Comparison of ENCODE assay signal across 26 cellular contexts in genomic region chr6:7171733-7172132, GRCh38.
A peak's percentile ranks its signal among the peaks of the same experiment; 100 is the strongest.
DNase-seq lines count a peak whose midpoint lies in the region; ATAC-seq and TF ChIP-seq lines count a peak whose summit lies in the region.
"Had no signal": no experiment of that assay in that cellular context is flagged by ENCODE, and none has a peak within 500 bp of the region (broad histone marks: within the 10 kb centered on the region; RNA-seq: fewer than 3 reads in every experiment).

No MANE protein-coding gene starts in this region.

- intact Hi-C loops in body of pancreas (cut with DNase I) = no loop called here
- intact Hi-C loops in thyroid gland (cut with DNase I) = no loop called here

- H3K27me3 ChIP-seq in MM.1S (replicated peaks; ENCODE audit: insufficient read depth, low read length) (no peaks in the 10 kb centered on the region), body of pancreas (no peaks in the 10 kb centered on the region), thyroid gland (no peaks in the 10 kb centered on the region)
- H3K27me3 ChIP-seq: dorsolateral prefrontal cortex, MG63, neutrophil had no signal

- no peaks in the 10 kb centered on the region for H3K27me3 Mint-ChIP-seq in nephron (ENCODE audit: low read depth)
- H3K27me3 Mint-ChIP-seq in activated T-cell treated with anti-CD3 and anti-CD28 coated beads, Interleukin-2, amount 50 U/mL, for 72 hours (ENCODE audit: low read depth) = no peaks in the 10 kb centered on the region
- H3K27me3 Mint-ChIP-seq: activated naive CD8-positive, alpha-beta T cell treated with anti-CD3 and anti-CD28 coated beads for 36 hours; CD4-positive, alpha-beta T cell; central memory CD8-positive, alpha-beta T cell; T-cell had no signal

- H3K79me2 ChIP-seq in MM.1S (ENCODE audit: low read length) = peaks cover 76% of the 10 kb centered on the region

- no peak for TF ChIP-seq CTCF in MM.1S (IDR thresholded peaks at IDR 0.05; ENCODE audit: low read length)
- TF ChIP-seq CTCF in body of pancreas (IDR thresholded peaks at IDR 0.05) = no peak
- TF ChIP-seq CTCF in nephron (IDR thresholded peaks at IDR 0.05; ENCODE audit: unreplicated experiment in 3 of 3) = no peak
- TF ChIP-seq CTCF in thyroid gland (IDR thresholded peaks at IDR 0.05) = no peak

- no peaks in the 10 kb centered on the region for H3K9me2 ChIP-seq in MM.1S (replicated peaks; ENCODE audit: insufficient read depth, low read length)

- H3K4me3 Mint-ChIP-seq in nephron = no peak overlapping the region
- H3K4me3 Mint-ChIP-seq in activated T-cell treated with anti-CD3 and anti-CD28 coated beads, Interleukin-2, amount 50 U/mL, for 72 hours = no peak overlapping the region
- H3K4me3 Mint-ChIP-seq: activated naive CD8-positive, alpha-beta T cell treated with anti-CD3 and anti-CD28 coated beads for 36 hours; CD4-positive, alpha-beta T cell; central memory CD8-positive, alpha-beta T cell; stimulated activated effector memory CD8-positive, alpha-beta T cell treated with anti-CD3 and anti-CD28 coated beads, Interleukin-12 subunit alpha, Interleukin-12 subunit beta, amount 100 ng/mL, for 72 hours; T-cell had no signal

- H3K9me3 Mint-ChIP-seq in nephron = no peaks in the 10 kb centered on the region
- H3K9me3 Mint-ChIP-seq in activated T-cell treated with anti-CD3 and anti-CD28 coated beads, Interleukin-2, amount 50 U/mL, for 72 hours = no peaks in the 10 kb centered on the region
- H3K9me3 Mint-ChIP-seq: activated naive CD8-positive, alpha-beta T cell treated with anti-CD3 and anti-CD28 coated beads for 36 hours; activated T-helper 2 cell treated with anti-CD3 and anti-CD28 coated beads, Interferon-gamma antibody, Interleukin-2, Interleukin-4, amounts not matched to agents 10 μg/mL and 5 μg/mL and 100 μg/mL, durations not matched to agents 14 hours and 24 hours and 36 hours; CD4-positive, alpha-beta T cell; central memory CD8-positive, alpha-beta T cell; stimulated activated effector memory CD8-positive, alpha-beta T cell treated with anti-CD3 and anti-CD28 coated beads, Interleukin-12 subunit alpha, Interleukin-12 subunit beta, amount 100 ng/mL, for 72 hours; T-cell had no signal

- H3K4me1 Mint-ChIP-seq in nephron = peaks cover 67% of the 10 kb centered on the region
- H3K4me1 Mint-ChIP-seq in activated T-cell treated with anti-CD3 and anti-CD28 coated beads, Interleukin-2, amount 50 U/mL, for 72 hours (ENCODE audit: low read depth) = peaks cover 20% of the 10 kb centered on the region

- H4K20me1 ChIP-seq in MM.1S (ENCODE audit: insufficient read depth, low read length) = no peaks in the 10 kb centered on the region

- H3K4me3 ChIP-seq in MM.1S (ENCODE audit: low read length) (no peak overlapping the region), body of pancreas (no peak overlapping the region), thyroid gland (replicated peaks in 1 of 3) (no peak overlapping the region)
- H3K4me3 ChIP-seq: dorsolateral prefrontal cortex, MG63, smooth muscle cell had no signal

- DNase-seq in MM.1S = no peak
- DNase-seq in body of pancreas = no peak
- no peak for DNase-seq in thyroid gland
- DNase-seq in effector CD8-positive, alpha-beta T cell (lab: John Stamatoyannopoulos, UW) = no peak
- DNase-seq in activated CD4-positive, CD25-positive, alpha-beta regulatory T cell treated with anti-CD3 and anti-CD28 coated beads, Interleukin-2, amount 50 U/mL, for 72 hours = no peak
- no peak for DNase-seq in activated T-cell treated with anti-CD3 and anti-CD28 coated beads, Interleukin-2, amount 50 U/mL, for 72 hours
- DNase-seq: activated naive CD8-positive, alpha-beta T cell treated with anti-CD3 and anti-CD28 coated beads for 36 hours; CD4-positive, alpha-beta T cell; DMS 273 treated with DMSO at 0.1 percent for 48 hours; dorsolateral prefrontal cortex; HCEC 1CT; head of caudate nucleus; kidney glomerular epithelial cell; MG63; NCI-H1417 treated with DMSO at 0.1 percent for 48 hours; NCI-H2081 treated with DMSO at 0.1 percent for 48 hours; NCI-H345; SIG-M5; stimulated activated CD4-positive, alpha-beta T cell treated with anti-CD3 and anti-CD28 coated beads, Interleukin-2, amount 100 ng/mL, for 24 hours; T-cell had no signal

- no peak overlapping the region for H2AFZ ChIP-seq in MM.1S (ENCODE audit: low read length)

- peaks cover 4% of the 10 kb centered on the region for H3K36me3 Mint-ChIP-seq in nephron (ENCODE audit: low read depth)
- peaks cover 0 to 4% of the 10 kb centered on the region in 2 donors for H3K36me3 Mint-ChIP-seq in activated T-cell treated with anti-CD3 and anti-CD28 coated beads, Interleukin-2, amount 50 U/mL, for 72 hours (ENCODE audit: insufficient read depth in 2 of 2)
- H3K36me3 Mint-ChIP-seq: T-cell had no signal

- H3K36me3 ChIP-seq in MM.1S (replicated peaks; ENCODE audit: insufficient read depth, low read length) (no peaks in the 10 kb centered on the region), body of pancreas (replicated peaks in 1 of 2; ENCODE audit: insufficient read depth in 1 of 2, low read depth in 2 of 2) (no peaks in the 10 kb centered on the region), thyroid gland (no peaks in the 10 kb centered on the region)
- H3K36me3 ChIP-seq: neutrophil had no signal

- H3K4me1 ChIP-seq in MM.1S (ENCODE audit: low read length) = peaks cover 14% of the 10 kb centered on the region
- H3K4me1 ChIP-seq in body of pancreas = peaks cover 66% of the 10 kb centered on the region
- H3K4me1 ChIP-seq in thyroid gland = peaks cover 76 to 92% of the 10 kb centered on the region in 2 donors

- WGBS in body of pancreas, 2 donors = 92 to 93% methylated on average over 5 of the region's 5 CpGs
- 88 to 90% methylated on average over 5 of the region's 5 CpGs for WGBS in thyroid gland, 2 donors

- H3F3A ChIP-seq in MM.1S (ENCODE audit: insufficient read depth, low read length) = no peaks in the 10 kb centered on the region

- TF ChIP-seq POLR2A in body of pancreas (IDR thresholded peaks at IDR 0.05) (no peak), thyroid gland (IDR thresholded peaks at IDR 0.05) (no peak)

- H3K27ac Mint-ChIP-seq in nephron = peak overlapping the region in 2 of 3 experiments; percentile 23 to 48
- H3K27ac Mint-ChIP-seq in activated T-cell treated with anti-CD3 and anti-CD28 coated beads, Interleukin-2, amount 50 U/mL, for 72 hours = no peak overlapping the region
- H3K27ac Mint-ChIP-seq: activated naive CD8-positive, alpha-beta T cell treated with anti-CD3 and anti-CD28 coated beads for 36 hours; activated T-helper 2 cell treated with anti-CD3 and anti-CD28 coated beads, Interferon-gamma antibody, Interleukin-2, Interleukin-4, amounts not matched to agents 10 μg/mL and 5 μg/mL and 100 μg/mL, durations not matched to agents 14 hours and 24 hours and 36 hours; stimulated activated effector memory CD8-positive, alpha-beta T cell treated with anti-CD3 and anti-CD28 coated beads, Interleukin-12 subunit alpha, Interleukin-12 subunit beta, amount 100 ng/mL, for 72 hours had no signal

- no peak overlapping the region for H3K9ac ChIP-seq in MM.1S (ENCODE audit: low read length)

- H3K27ac ChIP-seq in MM.1S (ENCODE audit: low read length) (peak overlapping the region; percentile 61), body of pancreas (peak overlapping the region; percentile 46 to 76 (median 60)), thyroid gland (peak overlapping the region in 2 of 3 donors; percentile 77 to 98)
- H3K27ac ChIP-seq: dorsolateral prefrontal cortex had no signal

- H3K9me3 ChIP-seq in MM.1S (replicated peaks; ENCODE audit: insufficient read depth, low read length) = no peaks in the 10 kb centered on the region
- no peaks in the 10 kb centered on the region for H3K9me3 ChIP-seq in body of pancreas
- no peaks in the 10 kb centered on the region for H3K9me3 ChIP-seq in thyroid gland
- H3K9me3 ChIP-seq: MG63, neutrophil had no signal

- ATAC-seq in body of pancreas = no peak
- ATAC-seq in activated T-cell treated with anti-CD3 and anti-CD28 coated beads, Interleukin-2, amount 50 U/mL, for 72 hours (replicated peaks in 1 of 2) = no peak
- ATAC-seq: stimulated activated effector memory CD8-positive, alpha-beta T cell treated with anti-CD3 and anti-CD28 coated beads, Interleukin-12 subunit alpha, Interleukin-12 subunit beta, amount 100 ng/mL, for 72 hours; T-cell had no signal

- H3K4me2 ChIP-seq in MM.1S (ENCODE audit: low read depth, low read length) = peak overlapping the region; percentile 18
- H3K4me2 ChIP-seq: smooth muscle cell had no signal
